16 cellular contexts compared by ENCODE assay signal in genomic region chr1:3744646-3745045, GRCh38. TPM values are rescaled to one million over a fixed set of nuclear protein-coding genes. Genes with fewer than 3 reads are reported as not detected.
"Had no signal": no experiment of that assay in that cellular context is flagged by ENCODE, and none has a peak within 500 bp of the region (broad histone marks: within the 10 kb centered on the region; RNA-seq: fewer than 3 reads in every experiment).

No MANE protein-coding gene starts in this region.

- H3K9me3 ChIP-seq: neutrophil, right atrium auricular region had no signal

- H3K36me3 Mint-ChIP-seq: activated naive CD8-positive, alpha-beta T cell treated with anti-CD3 and anti-CD28 coated beads, Interleukin-2, amount 10 ng/mL, durations not matched to agents 7 days and 5 days had no signal

- H3K4me3 Mint-ChIP-seq: activated naive CD8-positive, alpha-beta T cell treated with anti-CD3 and anti-CD28 coated beads, Interleukin-2, amount 10 ng/mL, durations not matched to agents 7 days and 5 days had no signal

- H3K27me3 Mint-ChIP-seq: activated naive CD8-positive, alpha-beta T cell treated with anti-CD3 and anti-CD28 coated beads, Interleukin-2, amount 10 ng/mL, durations not matched to agents 7 days and 5 days had no signal

- H3K27ac ChIP-seq: neutrophil, right atrium auricular region had no signal

- H3K4me3 ChIP-seq: right atrium auricular region, smooth muscle cell had no signal

- DNase-seq: activated gamma-delta T cell treated with Interleukin-2 at 50 U/mL for 16 hours; activated naive CD8-positive, alpha-beta T cell treated with anti-CD3 and anti-CD28 coated beads, Interleukin-2, amount 10 ng/mL, durations not matched to agents 7 days and 5 days; activated T-cell treated with anti-CD3 and anti-CD28 coated beads, Interleukin-2, amount 50 U/mL, for 1 hour; aorta; foreskin melanocyte; left ventricle myocardium superior; stimulated activated CD4-positive, alpha-beta T cell treated with anti-CD3 and anti-CD28 coated beads, Interleukin-1b, Interleukin-23, amount 100 ng/mL, for 48 hours; stimulated activated naive CD4-positive, alpha-beta T cell treated with Interleukin-2 at 50 U/mL for 16 hours; trophoblast cell had no signal

- ATAC-seq: activated CD4-positive, CD25-positive, alpha-beta regulatory T cell treated with anti-CD3 and anti-CD28 coated beads, Interleukin-2, amount 50 U/mL, for 24 hours; left ventricle myocardium superior had no signal

- H3K27me3 ChIP-seq: right atrium auricular region had no signal

- H3K9me3 Mint-ChIP-seq: activated naive CD8-positive, alpha-beta T cell treated with anti-CD3 and anti-CD28 coated beads, Interleukin-2, amount 10 ng/mL, durations not matched to agents 7 days and 5 days had no signal

- H3K27ac Mint-ChIP-seq: activated naive CD8-positive, alpha-beta T cell treated with anti-CD3 and anti-CD28 coated beads, Interleukin-2, amount 10 ng/mL, durations not matched to agents 7 days and 5 days had no signal

RNA-seq across cellular contexts. Expression of gene CCDC27, which starts 7.6 kb away (rescaled TPM):
- total RNA-seq: activated naive CD8-positive, alpha-beta T cell treated with anti-CD3 and anti-CD28 coated beads, Interleukin-2, amount 10 ng/mL, durations not matched to agents 7 days and 5 days; aorta; kidney epithelial cell; left ventricle myocardium superior; mesenteric fat pad; right atrium auricular region; smooth muscle cell; T-helper 2 cell treated with Interferon-gamma antibody and Interleukin-4, amounts not matched to agents 100 ng/mL and 5 ng/mL, for 36 hours had no signal
- polyA plus RNA-seq: aorta, smooth muscle cell had no signal

RNA-seq across cellular contexts. Expression of gene SMIM1, which starts 27.9 kb away (rescaled TPM):
- total RNA-seq: kidney epithelial cell; T-helper 2 cell treated with Interferon-gamma antibody and Interleukin-4, amounts not matched to agents 100 ng/mL and 5 ng/mL, for 36 hours had no signal
